ENCODE assay signal across 1 cellular context in the genomic region with DNA sequence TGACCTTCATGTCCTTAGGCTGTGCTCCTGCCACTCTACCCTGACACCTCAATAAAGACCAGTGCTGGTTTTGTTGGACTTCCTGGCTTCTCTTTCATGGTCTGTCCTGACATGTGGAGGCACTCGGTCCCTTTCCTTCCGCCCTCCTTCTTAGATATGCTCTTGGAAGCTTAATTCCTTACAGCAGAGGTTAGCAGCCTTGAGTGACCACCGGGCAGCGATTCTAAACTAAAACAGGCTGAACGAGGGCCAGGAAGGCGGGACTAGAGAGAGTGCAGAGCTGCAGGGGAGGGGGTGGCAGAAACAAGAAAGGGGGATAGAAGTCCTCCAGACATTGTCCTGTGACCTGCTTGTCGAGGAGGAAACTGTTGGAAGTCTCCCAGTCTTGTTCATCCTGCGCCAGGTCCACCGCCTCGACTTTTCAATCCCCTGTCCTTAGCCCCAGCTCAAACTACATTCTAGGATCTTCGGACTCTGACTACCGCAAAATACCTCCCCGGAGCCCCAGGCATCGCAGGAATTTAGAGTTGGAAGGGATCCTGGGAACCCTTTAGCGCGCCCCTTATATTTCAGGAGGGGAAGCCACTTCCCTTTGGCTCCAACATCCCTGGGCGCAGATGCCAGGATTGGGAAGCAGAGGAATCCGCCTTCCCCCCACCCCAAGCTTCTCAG.
TF ChIP-seq lines count a peak whose summit lies in the region.

No MANE protein-coding gene starts in this region.

TF ChIP-seq in K562, 482 proteins besides CTCF, POLR2A, EP300 and RAD21:
- 0 out of 2 replicates have a peak, but pooled peaks have one; percentile 35 for TF ChIP-seq ZBTB40 (IDR thresholded peaks at IDR 0.05)
- no peak for TF ChIP-seq ZBTB40 (CRISPR knock-in tag; IDR thresholded peaks at IDR 0.05)
- TF ChIP-seq ERF (CRISPR knock-in tag; IDR thresholded peaks at IDR 0.05), result no peak
TF ChIP-seq in K562: peak in this region for 1.
